In genomic region chr1:185644531-185644930, GRCh38 we compare ENCODE assay signal across 15 cellular contexts.
DNase-seq lines count a peak whose midpoint lies in the region; ATAC-seq and TF ChIP-seq lines count a peak whose summit lies in the region.
"Had no signal": no experiment of that assay in that cellular context is flagged by ENCODE, and none has a peak within 500 bp of the region (broad histone marks: within the 10 kb centered on the region; RNA-seq: fewer than 3 reads in every experiment).

No MANE protein-coding gene starts in this region.

- H3K4me1 ChIP-seq in neural progenitor cell, result peaks cover 22% of the 10 kb centered on the region
- H3K4me1 ChIP-seq: parathyroid adenoma had no signal

- peaks cover 54% of the 10 kb centered on the region for H3K36me3 Mint-ChIP-seq in activated CD8-positive, alpha-beta memory T cell treated with anti-CD3 and anti-CD28 coated beads, Interleukin-2, amount 10 ng/mL, durations not matched to agents 7 days and 5 days
- H3K36me3 Mint-ChIP-seq in neural progenitor cell, result peaks cover 6% of the 10 kb centered on the region

- H3K9me3 Mint-ChIP-seq in activated CD8-positive, alpha-beta memory T cell treated with anti-CD3 and anti-CD28 coated beads, Interleukin-2, amount 10 ng/mL, durations not matched to agents 7 days and 5 days (ENCODE audit: low read depth), result peaks cover 19% of the 10 kb centered on the region
- peaks cover 33% of the 10 kb centered on the region for H3K9me3 Mint-ChIP-seq in neural progenitor cell
- H3K9me3 Mint-ChIP-seq: activated naive CD4-positive, alpha-beta T cell treated with anti-CD3 and anti-CD28 coated beads, Interleukin-2, amount 50 U/mL, for 24 hours had no signal

- peaks cover 23% of the 10 kb centered on the region for H3F3A ChIP-seq in neural progenitor cell (ENCODE audit: low read depth)

- H3K4me2 ChIP-seq in neural progenitor cell, result no peak overlapping the region

- H2AFZ ChIP-seq in neural progenitor cell (replicated peaks), result no peak overlapping the region
- H2AFZ ChIP-seq: parathyroid adenoma had no signal

- no peaks in the 10 kb centered on the region for H3K27me3 Mint-ChIP-seq in activated CD8-positive, alpha-beta memory T cell treated with anti-CD3 and anti-CD28 coated beads, Interleukin-2, amount 10 ng/mL, durations not matched to agents 7 days and 5 days
- H3K27me3 Mint-ChIP-seq in neural progenitor cell (ENCODE audit: insufficient read depth, low read depth), result peaks cover 6% of the 10 kb centered on the region
- H3K27me3 Mint-ChIP-seq: activated naive CD4-positive, alpha-beta T cell treated with anti-CD3 and anti-CD28 coated beads, Interleukin-2, amount 50 U/mL, for 24 hours had no signal

- no peaks in the 10 kb centered on the region for H3K79me2 ChIP-seq in neural progenitor cell (ENCODE audit: low read depth)
- H3K79me2 ChIP-seq: parathyroid adenoma had no signal

- H3K36me3 ChIP-seq in brain microvascular endothelial cell (replicated peaks) (no peaks in the 10 kb centered on the region), neural progenitor cell (no peaks in the 10 kb centered on the region)
- H3K36me3 ChIP-seq: tibial nerve had no signal

- CTCF ChIA-PET in activated CD8-positive, alpha-beta memory T cell treated with anti-CD3 and anti-CD28 coated beads, Interleukin-2, amount 10 ng/mL, durations not matched to agents 7 days and 5 days (lab: Charles Lee), result no interaction called here

- ATAC-seq in activated CD8-positive, alpha-beta memory T cell treated with anti-CD3 and anti-CD28 coated beads, Interleukin-2, amount 10 ng/mL, durations not matched to agents 7 days and 5 days, result no peak

- H4K20me1 ChIP-seq in neural progenitor cell (ENCODE audit: low read depth), result no peaks in the 10 kb centered on the region

- H3K4me3 Mint-ChIP-seq in activated CD8-positive, alpha-beta memory T cell treated with anti-CD3 and anti-CD28 coated beads, Interleukin-2, amount 10 ng/mL, durations not matched to agents 7 days and 5 days, result no peak overlapping the region
- no peak overlapping the region for H3K4me3 Mint-ChIP-seq in neural progenitor cell
- H3K4me3 Mint-ChIP-seq: activated naive CD4-positive, alpha-beta T cell treated with anti-CD3 and anti-CD28 coated beads, Interleukin-2, amount 50 U/mL, for 24 hours had no signal

- no peaks in the 10 kb centered on the region for H3K9me3 ChIP-seq in neural progenitor cell (ENCODE audit: low read depth)

- H3K4me3 ChIP-seq in brain microvascular endothelial cell (ENCODE audit: low read depth, low read length) (no peak overlapping the region), neural progenitor cell (no peak overlapping the region)
- H3K4me3 ChIP-seq: tibial nerve had no signal

- no peak for DNase-seq in activated CD8-positive, alpha-beta memory T cell treated with anti-CD3 and anti-CD28 coated beads, Interleukin-2, amount 10 ng/mL, durations not matched to agents 7 days and 5 days
- DNase-seq in activated CD8-positive, alpha-beta memory T cell treated with anti-CD3 and anti-CD28 coated beads for 24 hours, result no peak
- DNase-seq in HT-29 (ENCODE audit: low spot score) (peak; percentile 12), brain microvascular endothelial cell (no peak), neural progenitor cell (ENCODE audit: low spot score) (no peak), nucleus accumbens (lab: John Stamatoyannopoulos, UW) (no peak), NCI-H2227 (lab: John Stamatoyannopoulos, UW; ENCODE audit: unreplicated experiment) (no peak), NCI-H446 treated with DMSO at 0.1 percent for 48 hours (lab: John Stamatoyannopoulos, UW) (no peak)
- DNase-seq: DMS 273 treated with DMSO at 0.1 percent for 48 hours; KG1; NCI-H2029; stimulated activated CD4-positive, alpha-beta T cell treated with anti-CD3 and anti-CD28 coated beads, Interleukin-12 subunit alpha, Interleukin-12 subunit beta, amount 100 ng/mL, for 4 hours had no signal

- no peak overlapping the region for H3K9ac ChIP-seq in neural progenitor cell
- H3K9ac ChIP-seq: parathyroid adenoma had no signal

- in situ Hi-C loops in brain microvascular endothelial cell (cut with HindIII; ENCODE audit: low pct_ligation_motif_present, low sequenced_read_pairs), result no loop called here

- H3K27ac ChIP-seq in brain microvascular endothelial cell (peak overlapping the region; percentile 74), neural progenitor cell (no peak overlapping the region)
- H3K27ac ChIP-seq: parathyroid adenoma had no signal

- peak overlapping the region; percentile 18 for H3K27ac Mint-ChIP-seq in activated CD8-positive, alpha-beta memory T cell treated with anti-CD3 and anti-CD28 coated beads, Interleukin-2, amount 10 ng/mL, durations not matched to agents 7 days and 5 days
- peak overlapping the region; percentile 55 for H3K27ac Mint-ChIP-seq in neural progenitor cell
- H3K27ac Mint-ChIP-seq: activated naive CD4-positive, alpha-beta T cell treated with anti-CD3 and anti-CD28 coated beads, Interleukin-2, amount 50 U/mL, for 24 hours had no signal

- no peaks in the 10 kb centered on the region for H3K27me3 ChIP-seq in brain microvascular endothelial cell (replicated peaks)
- no peaks in the 10 kb centered on the region for H3K27me3 ChIP-seq in neural progenitor cell
- H3K27me3 ChIP-seq: tibial nerve had no signal

- peaks cover 38% of the 10 kb centered on the region for H3K4me1 Mint-ChIP-seq in activated CD8-positive, alpha-beta memory T cell treated with anti-CD3 and anti-CD28 coated beads, Interleukin-2, amount 10 ng/mL, durations not matched to agents 7 days and 5 days
- peaks cover 30% of the 10 kb centered on the region for H3K4me1 Mint-ChIP-seq in neural progenitor cell

- TF ChIP-seq CTCF in brain microvascular endothelial cell (IDR thresholded peaks at IDR 0.05; ENCODE audit: low read depth, low read length, missing control alignments) (no peak), neural progenitor cell (IDR thresholded peaks at IDR 0.05) (no peak)
